Comparison of ENCODE assay signal across 11 cellular contexts in the genomic region with DNA sequence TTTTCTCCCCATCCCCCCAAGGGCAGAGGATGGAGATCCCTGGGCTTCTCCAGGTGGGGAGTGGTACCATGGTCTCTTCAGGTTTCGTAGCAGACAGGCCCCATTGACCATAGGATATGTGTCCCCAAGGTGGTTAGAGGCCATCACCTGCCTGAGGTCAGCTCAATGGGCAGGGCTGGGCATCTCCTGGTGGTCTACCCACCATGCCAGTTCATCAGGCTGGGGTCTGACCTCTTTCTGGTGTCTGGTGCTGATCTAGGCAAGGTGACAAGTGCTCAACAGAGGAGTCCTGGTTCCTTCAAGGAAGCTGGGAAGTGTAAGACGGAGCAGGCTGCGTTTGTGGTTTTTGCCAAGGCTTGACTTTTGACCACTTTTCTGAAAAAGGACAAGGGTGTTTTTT.
DNase-seq lines count a peak whose midpoint lies in the region; ATAC-seq and TF ChIP-seq lines count a peak whose summit lies in the region.
"Had no signal": no experiment of that assay in that cellular context is flagged by ENCODE, and none has a peak within 500 bp of the region (broad histone marks: within the 10 kb centered on the region; RNA-seq: fewer than 3 reads in every experiment).

No MANE protein-coding gene starts in this region.

- no peaks in the 10 kb centered on the region for H3K27me3 Mint-ChIP-seq in activated naive CD8-positive, alpha-beta T cell treated with anti-CD3 and anti-CD28 coated beads, Interleukin-2, amount 50 U/mL, for 24 hours
- H3K27me3 Mint-ChIP-seq in naive thymus-derived CD4-positive, alpha-beta T cell: no peaks in the 10 kb centered on the region

- peak overlapping the region; percentile 82 for H3K27ac ChIP-seq in left ventricle myocardium inferior (replicated peaks)
- H3K27ac ChIP-seq in right cardiac atrium (ENCODE audit: low read length): no peak overlapping the region
- H3K27ac ChIP-seq in naive thymus-derived CD4-positive, alpha-beta T cell (ENCODE audit: low read depth, low read length): no peak overlapping the region

- H3K4me3 Mint-ChIP-seq in activated naive CD8-positive, alpha-beta T cell treated with anti-CD3 and anti-CD28 coated beads, Interleukin-2, amount 50 U/mL, for 24 hours: no peak overlapping the region
- peak overlapping the region in 4 of 10 donors; percentile 18 to 64 (median 48) for H3K4me3 Mint-ChIP-seq in naive thymus-derived CD4-positive, alpha-beta T cell

- no peak overlapping the region for H3K4me3 ChIP-seq in left ventricle myocardium inferior
- H3K4me3 ChIP-seq in right cardiac atrium (ENCODE audit: low read length): no peak overlapping the region
- no peak overlapping the region for H3K4me3 ChIP-seq in naive thymus-derived CD4-positive, alpha-beta T cell (ENCODE audit: low read length)

- H3K4me1 ChIP-seq in left ventricle myocardium inferior: peaks cover 93% of the 10 kb centered on the region
- H3K4me1 ChIP-seq in right cardiac atrium (ENCODE audit: control insufficient read depth, insufficient read depth, low read length): peaks cover 38% of the 10 kb centered on the region
- H3K4me1 ChIP-seq in naive thymus-derived CD4-positive, alpha-beta T cell (ENCODE audit: control insufficient read depth in 2 of 2, insufficient read depth in 2 of 2, low read length in 2 of 2): peaks cover 46 to 60% of the 10 kb centered on the region in 2 donors

- POLR2A ChIA-PET in naive thymus-derived CD4-positive, alpha-beta T cell (lab: Charles Lee): interaction anchor here (0.8 to 1.6 kb wide), 2 partner anchors 9 to 15 kb away, joined by 3 to 4 read pairs; no protein-coding TSS in a partner anchor

- CTCF ChIA-PET in naive thymus-derived CD4-positive, alpha-beta T cell (lab: Charles Lee): no interaction called here

- intact Hi-C loops in left ventricle myocardium inferior (cut with micrococcal nuclease): no loop called here
- intact Hi-C loops in right cardiac atrium (cut with DNase I): no loop called here
- intact Hi-C loops in naive thymus-derived CD4-positive, alpha-beta T cell (cut with micrococcal nuclease): loop anchor here in 1 of 2 donors (5.0 to 10.0 kb wide), 2 partner anchors 115 to 168 kb away; partner anchors contain the start of genes AAGAB and IQCH

- H3K9me3 ChIP-seq in left ventricle myocardium inferior (replicated peaks): no peaks in the 10 kb centered on the region
- H3K9me3 ChIP-seq in right cardiac atrium (ENCODE audit: control insufficient read depth, low read length): no peaks in the 10 kb centered on the region
- H3K9me3 ChIP-seq in naive thymus-derived CD4-positive, alpha-beta T cell (ENCODE audit: control insufficient read depth in 2 of 3, low read length in 3 of 3): no peaks in the 10 kb centered on the region

- no peak for TF ChIP-seq CTCF in left ventricle myocardium inferior (IDR thresholded peaks at IDR 0.05; ENCODE audit: borderline replicate concordance)

- H3K27me3 ChIP-seq in left ventricle myocardium inferior (ENCODE audit: low read depth) (no peaks in the 10 kb centered on the region), right cardiac atrium (ENCODE audit: control insufficient read depth, insufficient read depth) (no peaks in the 10 kb centered on the region)
- H3K27me3 ChIP-seq in naive thymus-derived CD4-positive, alpha-beta T cell (ENCODE audit: control insufficient read depth in 2 of 2, insufficient read depth in 2 of 2, low read length in 2 of 2): no peaks in the 10 kb centered on the region

- no peaks in the 10 kb centered on the region for H3K36me3 ChIP-seq in left ventricle myocardium inferior
- H3K36me3 ChIP-seq in naive thymus-derived CD4-positive, alpha-beta T cell (ENCODE audit: control insufficient read depth in 2 of 3, insufficient read depth in 3 of 3, low read length in 3 of 3): no peaks in the 10 kb centered on the region

- peak overlapping the region; percentile 71 for H3K27ac Mint-ChIP-seq in activated naive CD8-positive, alpha-beta T cell treated with anti-CD3 and anti-CD28 coated beads, Interleukin-2, amount 50 U/mL, for 24 hours
- H3K27ac Mint-ChIP-seq in naive thymus-derived CD4-positive, alpha-beta T cell: peak overlapping the region in 8 of 9 donors; percentile 42 to 100 (median 68)

- DNase-seq in left ventricle myocardium inferior (no peak), right cardiac atrium (no peak), NK-92 (lab: John Stamatoyannopoulos, UW; ENCODE audit: unreplicated experiment) (no peak)
- no peak for DNase-seq in activated naive CD8-positive, alpha-beta T cell treated with anti-CD3 and anti-CD28 coated beads, Interleukin-2, amount 50 U/mL, for 24 hours
- DNase-seq in naive thymus-derived CD4-positive, alpha-beta T cell: no peak
- DNase-seq: activated CD8-positive, alpha-beta memory T cell treated with anti-CD3 and anti-CD28 coated beads for 24 hours; NCI-H524 treated with DMSO at 0.1 percent for 48 hours; stimulated activated CD8-positive, alpha-beta memory T cell treated with anti-CD3 and anti-CD28 coated beads, Interleukin-4, amount 100 ng/mL, for 48 hours had no signal

- no peak for ATAC-seq in right cardiac atrium
- ATAC-seq in activated naive CD8-positive, alpha-beta T cell treated with anti-CD3 and anti-CD28 coated beads, Interleukin-2, amount 50 U/mL, for 24 hours: no peak
- ATAC-seq in naive thymus-derived CD4-positive, alpha-beta T cell: no peak
- ATAC-seq in GM19395 (IDR thresholded peaks at IDR 0.05; ENCODE audit: unreplicated experiment): no peak
- no peak for ATAC-seq in GM21526 (IDR thresholded peaks at IDR 0.05; ENCODE audit: low FRiP score, unreplicated experiment)
- ATAC-seq in HG02610 (IDR thresholded peaks at IDR 0.05; ENCODE audit: unreplicated experiment): no peak

- peaks cover 90% of the 10 kb centered on the region for H3K4me1 Mint-ChIP-seq in activated naive CD8-positive, alpha-beta T cell treated with anti-CD3 and anti-CD28 coated beads, Interleukin-2, amount 50 U/mL, for 24 hours
- H3K4me1 Mint-ChIP-seq in naive thymus-derived CD4-positive, alpha-beta T cell: peaks cover 42 to 97% (median 84%) of the 10 kb centered on the region in 7 donors

- no peaks in the 10 kb centered on the region for H3K9me3 Mint-ChIP-seq in activated naive CD8-positive, alpha-beta T cell treated with anti-CD3 and anti-CD28 coated beads, Interleukin-2, amount 50 U/mL, for 24 hours
- no peaks in the 10 kb centered on the region for H3K9me3 Mint-ChIP-seq in naive thymus-derived CD4-positive, alpha-beta T cell

- peaks cover 3% of the 10 kb centered on the region for H3K36me3 Mint-ChIP-seq in activated naive CD8-positive, alpha-beta T cell treated with anti-CD3 and anti-CD28 coated beads, Interleukin-2, amount 50 U/mL, for 24 hours (ENCODE audit: low read depth)
- peaks cover 0 to 30% (median 4%) of the 10 kb centered on the region in 5 donors for H3K36me3 Mint-ChIP-seq in naive thymus-derived CD4-positive, alpha-beta T cell

- WGBS in right cardiac atrium: 94% methylated on average over 3 of the region's 3 CpGs
